ENCODE assay signal across 8 cellular contexts in genomic region chr5:170267431-170268152, GRCh38. TPM values are rescaled to one million over a fixed set of nuclear protein-coding genes. Genes with fewer than 3 reads are reported as not detected.
DNase-seq lines count a peak whose midpoint lies in the region; ATAC-seq and TF ChIP-seq lines count a peak whose summit lies in the region.

No MANE protein-coding gene starts in this region.

- POLR2A ChIA-PET in PC-9 (lab: Charles Lee; ENCODE audit: unreplicated experiment) = no interaction called here

- peak; percentile 88 for ATAC-seq in GM19467 (IDR thresholded peaks at IDR 0.05; ENCODE audit: unreplicated experiment)
- no peak for ATAC-seq in thoracic aorta (ENCODE audit: insufficient number of reproducible peaks, low FRiP score, low read depth)

- no peak overlapping the region for H2AFZ ChIP-seq in PC-9
- peak overlapping the region; percentile 33 for H2AFZ ChIP-seq in osteoblast (ENCODE audit: low read length)

- no TSS peak for BruUV-seq in PC-9 (replicated peaks; lab: Mats Ljungman, UMichigan)

- no peaks in the 10 kb centered on the region for H3F3A ChIP-seq in PC-9 (ENCODE audit: insufficient read depth, low read depth)

- H3K9me3 ChIP-seq in PC-9 (ENCODE audit: insufficient read depth, low read depth) = no peaks in the 10 kb centered on the region
- no peaks in the 10 kb centered on the region for H3K9me3 ChIP-seq in osteoblast (ENCODE audit: low read depth, low read length)
- H3K9me3 ChIP-seq in thoracic aorta = no peaks in the 10 kb centered on the region

- H3K27me3 ChIP-seq in PC-9 (ENCODE audit: insufficient read depth, low read depth) (peaks cover 24% of the 10 kb centered on the region; the same call in 1 of the 2 replicates), osteoblast (ENCODE audit: insufficient read depth, low read length) (peaks cover 24% of the 10 kb centered on the region), thoracic aorta (replicated peaks; ENCODE audit: insufficient read depth) (no peaks in the 10 kb centered on the region)

- H4K20me1 ChIP-seq in PC-9 (ENCODE audit: insufficient read depth) (no peaks in the 10 kb centered on the region), osteoblast (ENCODE audit: insufficient read depth, low read length) (no peaks in the 10 kb centered on the region)

- H3K36me3 ChIP-seq in PC-9 (ENCODE audit: low read depth) (no peaks in the 10 kb centered on the region), osteoblast (ENCODE audit: insufficient read depth, low read length) (no peaks in the 10 kb centered on the region), thoracic aorta (no peaks in the 10 kb centered on the region)

- H3K4me1 ChIP-seq in PC-9 (replicated peaks; ENCODE audit: insufficient read depth) (no peaks in the 10 kb centered on the region), osteoblast (ENCODE audit: insufficient read depth, low read length) (no peaks in the 10 kb centered on the region), thoracic aorta (ENCODE audit: control insufficient read depth in 1 of 2, low read depth in 2 of 2) (peaks cover 0 to 9% of the 10 kb centered on the region in 2 donors)

- intact Hi-C loops in PC-9 (cut with micrococcal nuclease; ENCODE audit: unreplicated experiment) = loop anchor here (5.0 kb wide), 2 partner anchors 155 to 165 kb away; no protein-coding TSS in a partner anchor

- CTCF ChIA-PET in PC-9 (lab: Charles Lee) = no interaction called here

- no peaks in the 10 kb centered on the region for H3K9me2 ChIP-seq in PC-9 (ENCODE audit: insufficient read depth)

- H3K4me2 ChIP-seq in PC-9 (peak overlapping the region; percentile 72), osteoblast (ENCODE audit: insufficient read depth, low read length) (peak overlapping the region; percentile 83)

- H3K79me2 ChIP-seq in PC-9 (ENCODE audit: low read depth) (no peaks in the 10 kb centered on the region), osteoblast (ENCODE audit: insufficient read depth, low read length) (no peaks in the 10 kb centered on the region)

- DNase-seq in COLO829 (ENCODE audit: low spot score) (peak; percentile 51), HT-29 (ENCODE audit: low spot score) (peak; percentile 56), PC-9 (peak; percentile 45 to 52), activated T-helper 1 cell treated with Interleukin-2 at 50 U/mL for 16 hours (ENCODE audit: low read depth) (peak; percentile 67), fibroblast of pulmonary artery (ENCODE audit: low read depth) (peak; percentile 80), osteoblast (ENCODE audit: insufficient read length, low spot score, missing footprints) (peak; percentile 96), thoracic aorta (ENCODE audit: low spot score) (no peak)

- H3K27ac ChIP-seq in PC-9 = no peak overlapping the region
- no peak overlapping the region for H3K27ac ChIP-seq in osteoblast (ENCODE audit: low read depth, low read length)
- H3K27ac ChIP-seq in thoracic aorta = no peak overlapping the region

- TF ChIP-seq CTCF in PC-9 (conservative IDR thresholded peaks at IDR 0.05) (peak; percentile 90), fibroblast of pulmonary artery (IDR thresholded peaks at IDR 0.05; ENCODE audit: low read length, missing control alignments) (peak; percentile 87), osteoblast (IDR thresholded peaks at IDR 0.05; ENCODE audit: extremely low read depth, low read depth, low read length) (peak; percentile 93), thoracic aorta (IDR thresholded peaks at IDR 0.05) (peak; percentile 87)

- H3K4me3 ChIP-seq in PC-9 (peak overlapping the region; percentile 50; the same call in 1 of the 2 replicates), fibroblast of pulmonary artery (replicated peaks; ENCODE audit: low read depth, low read length) (no peak overlapping the region), osteoblast (ENCODE audit: insufficient read depth, low read length) (peak overlapping the region; percentile 31), thoracic aorta (peak overlapping the region; percentile 51)

RNA-seq across cellular contexts. Expression of gene LCP2, which starts 30.0 kb away (rescaled TPM):
- not detected in 2 replicates for total RNA-seq in HT-29 (2014; rRNA removed; shearing (Covaris generic))
- not detected in 2 replicates for total RNA-seq in PC-9 (2021)
- not detected in 2 replicates for total RNA-seq in osteoblast
- 10 to 100 TPM; 56.9 to 76.5 TPM for total RNA-seq in thoracic aorta

RNA-seq across cellular contexts. Expression of gene C5orf58, which starts 34.8 kb away (rescaled TPM):
- total RNA-seq in HT-29 (2014; rRNA removed; shearing (Covaris generic)) = not detected in 2 replicates
- not detected in 2 replicates for total RNA-seq in PC-9 (2021)
- total RNA-seq in osteoblast = not detected in 2 replicates
- not detected for total RNA-seq in thoracic aorta

Comparison
In these comparisons a context has a peak if more than half of its experiments do, and no peak if none do; other contexts are left out.
1. RNA of gene LCP2, which starts 30.0 kb away (total RNA-seq): 56.9 to 76.5 TPM in thoracic aorta; not detected in HT-29, not detected in PC-9 and not detected in osteoblast; every median in the first group is over 10 times any median in the second.
2. Peak in every context shown above with its lines, with median percentiles within 50 percentile points of each other: CTCF ChIP-seq.